Comparison of ENCODE assay signal across 13 cellular contexts in the genomic region with DNA sequence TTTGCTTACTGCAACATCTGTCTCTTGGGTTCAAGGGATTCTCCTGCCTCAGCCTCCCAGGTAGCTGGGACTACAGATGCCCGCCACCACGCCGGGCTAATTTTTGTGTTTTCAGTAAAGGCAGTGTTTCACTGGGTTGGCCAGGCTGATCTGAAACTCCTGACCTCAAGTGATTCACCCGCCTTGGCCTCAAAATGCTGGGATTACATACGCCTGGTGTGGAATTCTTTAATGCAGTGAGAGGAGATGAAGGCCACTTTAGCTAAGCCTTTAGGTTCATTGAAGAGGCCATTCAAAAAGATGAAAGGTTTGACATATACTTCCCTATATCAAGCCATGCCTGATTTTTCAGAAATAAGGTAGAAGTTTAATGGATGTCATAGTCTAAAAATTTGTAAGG.
A peak's percentile ranks its signal among the peaks of the same experiment; 100 is the strongest.
DNase-seq lines count a peak whose midpoint lies in the region; ATAC-seq and TF ChIP-seq lines count a peak whose summit lies in the region.
"Had no signal": no experiment of that assay in that cellular context is flagged by ENCODE, and none has a peak within 500 bp of the region (broad histone marks: within the 10 kb centered on the region; RNA-seq: fewer than 3 reads in every experiment).

No MANE protein-coding gene starts in this region.

- H3K4me3 Mint-ChIP-seq in WTC11, result no peak overlapping the region
- H3K4me3 Mint-ChIP-seq: CD14-positive monocyte; CD8-positive, alpha-beta T cell had no signal

- 0 out of 2 replicates have a peak, but pooled peaks cover 6% of the 10 kb centered on the region for H3K9me3 Mint-ChIP-seq in WTC11
- H3K9me3 Mint-ChIP-seq: CD8-positive, alpha-beta T cell had no signal

- H3K36me3 Mint-ChIP-seq in WTC11, result no peaks in the 10 kb centered on the region
- H3K36me3 Mint-ChIP-seq: CD14-positive monocyte; CD8-positive, alpha-beta T cell had no signal

- DNase-seq in MG63 (peak; percentile 6), WTC11 (ENCODE audit: low spot score) (no peak), germinal center (ENCODE audit: low spot score) (no peak), kidney tubule cell (ENCODE audit: low spot score) (no peak)
- DNase-seq: Caco-2; CD8-positive, alpha-beta T cell; DND-41; GDM1; IMR-90 had no signal

- H3K27ac Mint-ChIP-seq in WTC11, result 0 out of 2 replicates have a peak overlapping the region, but pooled peaks have one; percentile 26
- H3K27ac Mint-ChIP-seq: CD14-positive monocyte; CD8-positive, alpha-beta T cell had no signal

- WGBS in mesodermal cell (ENCODE audit: insufficient coverage in 2 of 2), 2 experiments, result 96 to 100% methylated on average over 2 to 3 of the region's 5 CpGs

- H3K27me3 Mint-ChIP-seq in WTC11 (ENCODE audit: low read depth), result no peaks in the 10 kb centered on the region

- TF ChIP-seq CTCF in WTC11 (IDR thresholded peaks at IDR 0.05), result no peak

- H3K4me1 Mint-ChIP-seq in WTC11, result peaks cover 65% of the 10 kb centered on the region

- H3K9me3 ChIP-seq in MG63 (no peaks in the 10 kb centered on the region), mesodermal cell (ENCODE audit: control insufficient read depth, low read length) (no peaks in the 10 kb centered on the region)
- H3K9me3 ChIP-seq: A549, Caco-2 had no signal

- POLR2A ChIA-PET in WTC11 (lab: Charles Lee), result no interaction called here

- ATAC-seq in WTC11 (no peak), HG02642 (IDR thresholded peaks at IDR 0.05; ENCODE audit: poor library complexity, unreplicated experiment) (no peak)
- ATAC-seq: A549; CD8-positive, alpha-beta T cell had no signal

- H3K36me3 ChIP-seq in MG63 (no peaks in the 10 kb centered on the region), mesodermal cell (ENCODE audit: control insufficient read depth, insufficient read depth, low read length) (no peaks in the 10 kb centered on the region)

- CTCF ChIA-PET in WTC11 (lab: Charles Lee), result no interaction called here

- H3K4me1 ChIP-seq in mesodermal cell (ENCODE audit: control insufficient read depth, insufficient read depth, low read length, poor library complexity, severe bottlenecking), result peaks cover 38% of the 10 kb centered on the region
- H3K4me1 ChIP-seq: A549, Caco-2 had no signal

- H3K27ac ChIP-seq in mesodermal cell (ENCODE audit: low read depth, low read length, severe bottlenecking), result peak overlapping the region; percentile 69
- H3K27ac ChIP-seq: A549 had no signal

- no peaks in the 10 kb centered on the region for H3K27me3 ChIP-seq in MG63

- H3K4me3 ChIP-seq in MG63 (no peak overlapping the region), mesodermal cell (ENCODE audit: extremely low read depth, insufficient read depth, low read length, poor library complexity, severe bottlenecking) (no peak overlapping the region)
- H3K4me3 ChIP-seq: A549 had no signal

TF ChIP-seq in WTC11, 78 proteins besides CTCF, POLR2A, EP300 and RAD21 (continues in another document):
- TF ChIP-seq ATF1 (CRISPR knock-in tag; IDR thresholded peaks at IDR 0.05), result no peak
- no peak for TF ChIP-seq CREM (CRISPR knock-in tag; IDR thresholded peaks at IDR 0.05)
- no peak for TF ChIP-seq GABPB1 (CRISPR knock-in tag; IDR thresholded peaks at IDR 0.05)
- TF ChIP-seq NR2C2 (CRISPR knock-in tag; IDR thresholded peaks at IDR 0.05), result no peak
- TF ChIP-seq ATF2 (CRISPR knock-in tag; IDR thresholded peaks at IDR 0.05; ENCODE audit: borderline replicate concordance, low read depth), result no peak
- TF ChIP-seq ZBTB43 (CRISPR knock-in tag; IDR thresholded peaks at IDR 0.05), result no peak
- no peak for TF ChIP-seq ARID4B (CRISPR knock-in tag; IDR thresholded peaks at IDR 0.05; ENCODE audit: borderline replicate concordance)
- no peak for TF ChIP-seq TEAD4 (CRISPR knock-in tag; IDR thresholded peaks at IDR 0.05)
- TF ChIP-seq ZNF671 (CRISPR knock-in tag; IDR thresholded peaks at IDR 0.05), result no peak
- TF ChIP-seq RELA (CRISPR knock-in tag; IDR thresholded peaks at IDR 0.05; ENCODE audit: borderline replicate concordance), result no peak
- TF ChIP-seq CREB1 (CRISPR knock-in tag; IDR thresholded peaks at IDR 0.05), result no peak
- no peak for TF ChIP-seq ESRRA (CRISPR knock-in tag; IDR thresholded peaks at IDR 0.05; ENCODE audit: borderline replicate concordance)
- TF ChIP-seq ZNF138 (CRISPR knock-in tag; conservative IDR thresholded peaks at IDR 0.05), result no peak
- no peak for TF ChIP-seq E2F4 (CRISPR knock-in tag; IDR thresholded peaks at IDR 0.05; ENCODE audit: borderline replicate concordance, low read depth)
- no peak for TF ChIP-seq NFATC4 (CRISPR knock-in tag; IDR thresholded peaks at IDR 0.05)
- no peak for TF ChIP-seq ZNF219 (CRISPR knock-in tag; IDR thresholded peaks at IDR 0.05; ENCODE audit: borderline replicate concordance)
